Comparison of ENCODE assay signal across 20 cellular contexts in genomic region chr14:61558271-61558670, GRCh38.
DNase-seq lines count a peak whose midpoint lies in the region; ATAC-seq, FAIRE-seq and TF ChIP-seq lines count a peak whose summit lies in the region.
"Had no signal": no experiment of that assay in that cellular context is flagged by ENCODE, and none has a peak within 500 bp of the region (broad histone marks: within the 10 kb centered on the region; RNA-seq: fewer than 3 reads in every experiment).

No MANE protein-coding gene starts in this region.

- H3K27me3 Mint-ChIP-seq in activated CD8-positive, alpha-beta T cell treated with anti-CD3 and anti-CD28 coated beads, Interleukin-2, amount 10 ng/mL, durations not matched to agents 7 days and 5 days (ENCODE audit: low read depth): no peaks in the 10 kb centered on the region
- H3K27me3 Mint-ChIP-seq in activated CD8-positive, alpha-beta T cell treated with anti-CD3 and anti-CD28 coated beads for 36 hours: no peaks in the 10 kb centered on the region

- H3K9me3 ChIP-seq in psoas muscle: no peaks in the 10 kb centered on the region
- H3K9me3 ChIP-seq: pancreas had no signal

- H3K4me3 ChIP-seq in psoas muscle: no peak overlapping the region
- H3K4me3 ChIP-seq: pancreas had no signal

- H3K36me3 Mint-ChIP-seq in activated CD8-positive, alpha-beta T cell treated with anti-CD3 and anti-CD28 coated beads, Interleukin-2, amount 10 ng/mL, durations not matched to agents 7 days and 5 days (ENCODE audit: low read depth): peaks cover 30% of the 10 kb centered on the region
- peaks cover 9% of the 10 kb centered on the region for H3K36me3 Mint-ChIP-seq in activated CD8-positive, alpha-beta T cell treated with anti-CD3 and anti-CD28 coated beads for 36 hours (ENCODE audit: low read depth)
- H3K36me3 Mint-ChIP-seq: brain, mesothelial cell of epicardium had no signal

- ATAC-seq in activated CD8-positive, alpha-beta T cell treated with anti-CD3 and anti-CD28 coated beads, Interleukin-2, amount 10 ng/mL, durations not matched to agents 7 days and 5 days: no peak
- ATAC-seq in activated CD8-positive, alpha-beta T cell treated with anti-CD3 and anti-CD28 coated beads for 36 hours: no peak
- ATAC-seq in psoas muscle: no peak
- ATAC-seq: foreskin keratinocyte, pancreas had no signal

- H3K4me1 ChIP-seq in psoas muscle: peaks cover 37% of the 10 kb centered on the region

- intact Hi-C loops in activated CD8-positive, alpha-beta T cell treated with anti-CD3 and anti-CD28 coated beads for 36 hours (cut with micrococcal nuclease): no loop called here
- intact Hi-C loops in psoas muscle (cut with DNase I): no loop called here

- H3K27ac ChIP-seq in VCaP (peak overlapping the region; percentile 96), psoas muscle (no peak overlapping the region)
- H3K27ac ChIP-seq: foreskin keratinocyte had no signal

- 75 to 85% (median 76%) methylated on average over 6 of the region's 6 CpGs for WGBS in psoas muscle, 3 donors

- no peaks in the 10 kb centered on the region for H3K27me3 ChIP-seq in psoas muscle (ENCODE audit: insufficient read depth in 3 of 3, low read length in 2 of 3)
- H3K27me3 ChIP-seq: foreskin keratinocyte, pancreas had no signal

- peak overlapping the region; percentile 13 for H3K27ac Mint-ChIP-seq in activated CD8-positive, alpha-beta T cell treated with anti-CD3 and anti-CD28 coated beads, Interleukin-2, amount 10 ng/mL, durations not matched to agents 7 days and 5 days
- no peak overlapping the region for H3K27ac Mint-ChIP-seq in activated CD8-positive, alpha-beta T cell treated with anti-CD3 and anti-CD28 coated beads for 36 hours
- H3K27ac Mint-ChIP-seq: endodermal cell, mesothelial cell of epicardium had no signal

- FAIRE-seq in GM12891 (lab: Jason Lieb, UNC): no peak
- FAIRE-seq: keratinocyte, pancreas had no signal

- H3K36me3 ChIP-seq in psoas muscle (ENCODE audit: insufficient read depth in 1 of 2, low read depth in 1 of 2): no peaks in the 10 kb centered on the region
- H3K36me3 ChIP-seq: pancreas had no signal

- no peaks in the 10 kb centered on the region for H3K9me3 Mint-ChIP-seq in activated CD8-positive, alpha-beta T cell treated with anti-CD3 and anti-CD28 coated beads, Interleukin-2, amount 10 ng/mL, durations not matched to agents 7 days and 5 days (ENCODE audit: insufficient read depth)
- H3K9me3 Mint-ChIP-seq in activated CD8-positive, alpha-beta T cell treated with anti-CD3 and anti-CD28 coated beads for 36 hours: no peaks in the 10 kb centered on the region
- H3K9me3 Mint-ChIP-seq: endodermal cell, H9, mesothelial cell of epicardium had no signal

- no peak overlapping the region for H3K4me3 Mint-ChIP-seq in activated CD8-positive, alpha-beta T cell treated with anti-CD3 and anti-CD28 coated beads, Interleukin-2, amount 10 ng/mL, durations not matched to agents 7 days and 5 days
- no peak overlapping the region for H3K4me3 Mint-ChIP-seq in activated CD8-positive, alpha-beta T cell treated with anti-CD3 and anti-CD28 coated beads for 36 hours
- H3K4me3 Mint-ChIP-seq: brain, endodermal cell, H9, mesothelial cell of epicardium had no signal

- CTCF ChIA-PET in activated CD8-positive, alpha-beta T cell treated with anti-CD3 and anti-CD28 coated beads, Interleukin-2, amount 10 ng/mL, durations not matched to agents 7 days and 5 days (lab: Charles Lee): interaction anchor here (1.6 kb wide), 1 partner anchor 8 kb away, joined by 7 read pairs; no protein-coding TSS in a partner anchor
- CTCF ChIA-PET in activated CD8-positive, alpha-beta T cell treated with anti-CD3 and anti-CD28 coated beads for 36 hours (lab: Charles Lee): interaction anchor here (1.1 kb wide), 1 partner anchor 12 kb away, joined by 3 read pairs; no protein-coding TSS in a partner anchor

- peaks cover 57% of the 10 kb centered on the region for H3K4me1 Mint-ChIP-seq in activated CD8-positive, alpha-beta T cell treated with anti-CD3 and anti-CD28 coated beads, Interleukin-2, amount 10 ng/mL, durations not matched to agents 7 days and 5 days (ENCODE audit: low read depth)
- H3K4me1 Mint-ChIP-seq in activated CD8-positive, alpha-beta T cell treated with anti-CD3 and anti-CD28 coated beads for 36 hours (ENCODE audit: low read depth): peaks cover 44% of the 10 kb centered on the region

- POLR2A ChIA-PET in activated CD8-positive, alpha-beta T cell treated with anti-CD3 and anti-CD28 coated beads, Interleukin-2, amount 10 ng/mL, durations not matched to agents 7 days and 5 days (lab: Charles Lee): interaction anchor here (1.6 kb wide), 1 partner anchor 138 kb away, joined by 4 read pairs; no protein-coding TSS in a partner anchor
- POLR2A ChIA-PET in activated CD8-positive, alpha-beta T cell treated with anti-CD3 and anti-CD28 coated beads for 36 hours (lab: Charles Lee): no interaction called here

- DNase-seq in activated CD8-positive, alpha-beta T cell treated with anti-CD3 and anti-CD28 coated beads, Interleukin-2, amount 10 ng/mL, durations not matched to agents 7 days and 5 days: no peak
- DNase-seq in activated CD8-positive, alpha-beta T cell treated with anti-CD3 and anti-CD28 coated beads for 36 hours: no peak
- DNase-seq in NCI-H2107 (lab: John Stamatoyannopoulos, UW) (peak; percentile 69), smooth muscle cell of the brain vasculature (ENCODE audit: low read depth, low spot score) (peak; percentile 99), GM12891 (ENCODE audit: insufficient read length, low spot score) (no peak), psoas muscle (no peak), AG08396 (ENCODE audit: low spot score) (no peak)
- DNase-seq: ACHN; activated CD4-positive, alpha-beta T cell treated with anti-CD3 and anti-CD28 coated beads, Interleukin-2, amount 50 U/mL, for 48 hours; endodermal cell; foreskin keratinocyte; H9; MM.1S; NK-92 treated with Interleukin-12 subunit alpha and Interleukin-12 subunit beta, amount 100 ng/mL, for 24 hours; stimulated activated CD4-positive, alpha-beta T cell treated with anti-CD3 and anti-CD28 coated beads, Interleukin-12 subunit alpha, Interleukin-12 subunit beta, amount 100 ng/mL, for 4 hours had no signal

- TF ChIP-seq CTCF in activated CD8-positive, alpha-beta T cell treated with anti-CD3 and anti-CD28 coated beads for 36 hours (IDR thresholded peaks at IDR 0.05): no peak
- TF ChIP-seq CTCF in VCaP (conservative IDR thresholded peaks at IDR 0.05): no peak
- no peak for TF ChIP-seq CTCF in psoas muscle (IDR thresholded peaks at IDR 0.05)

- no peak for TF ChIP-seq POLR2A in GM12891 (IDR thresholded peaks at IDR 0.05; ENCODE audit: low read depth, low read length)

TF ChIP-seq in GM12891, 5 proteins besides CTCF, POLR2A, EP300 and RAD21:
- TF ChIP-seq PAX5 (IDR thresholded peaks at IDR 0.05; ENCODE audit: insufficient read depth, low read length, severe bottlenecking) (no peak), SPI1 (IDR thresholded peaks at IDR 0.05; ENCODE audit: low read depth, low read length) (no peak), POU2F2 (IDR thresholded peaks at IDR 0.05; ENCODE audit: low read depth, low read length) (no peak), TAF1 (IDR thresholded peaks at IDR 0.05; ENCODE audit: low read depth, low read length) (no peak), POLR2AphosphoS5 (IDR thresholded peaks at IDR 0.05; ENCODE audit: low read depth, low read length) (no peak)

Comparison
In these comparisons a context has a peak if more than half of its experiments do, and no peak if none do; other contexts are left out.
1. DNase-seq: peak in NCI-H2107 (single experiment) and smooth muscle cell of the brain vasculature (single experiment); none in activated CD8-positive, alpha-beta T cell treated with anti-CD3 and anti-CD28 coated beads, Interleukin-2, amount 10 ng/mL, durations not matched to agents 7 days and 5 days (single experiment), activated CD8-positive, alpha-beta T cell treated with anti-CD3 and anti-CD28 coated beads for 36 hours (single experiment), GM12891 (single experiment), psoas muscle (0 of 2) and AG08396 (single experiment).